In the genomic region with DNA sequence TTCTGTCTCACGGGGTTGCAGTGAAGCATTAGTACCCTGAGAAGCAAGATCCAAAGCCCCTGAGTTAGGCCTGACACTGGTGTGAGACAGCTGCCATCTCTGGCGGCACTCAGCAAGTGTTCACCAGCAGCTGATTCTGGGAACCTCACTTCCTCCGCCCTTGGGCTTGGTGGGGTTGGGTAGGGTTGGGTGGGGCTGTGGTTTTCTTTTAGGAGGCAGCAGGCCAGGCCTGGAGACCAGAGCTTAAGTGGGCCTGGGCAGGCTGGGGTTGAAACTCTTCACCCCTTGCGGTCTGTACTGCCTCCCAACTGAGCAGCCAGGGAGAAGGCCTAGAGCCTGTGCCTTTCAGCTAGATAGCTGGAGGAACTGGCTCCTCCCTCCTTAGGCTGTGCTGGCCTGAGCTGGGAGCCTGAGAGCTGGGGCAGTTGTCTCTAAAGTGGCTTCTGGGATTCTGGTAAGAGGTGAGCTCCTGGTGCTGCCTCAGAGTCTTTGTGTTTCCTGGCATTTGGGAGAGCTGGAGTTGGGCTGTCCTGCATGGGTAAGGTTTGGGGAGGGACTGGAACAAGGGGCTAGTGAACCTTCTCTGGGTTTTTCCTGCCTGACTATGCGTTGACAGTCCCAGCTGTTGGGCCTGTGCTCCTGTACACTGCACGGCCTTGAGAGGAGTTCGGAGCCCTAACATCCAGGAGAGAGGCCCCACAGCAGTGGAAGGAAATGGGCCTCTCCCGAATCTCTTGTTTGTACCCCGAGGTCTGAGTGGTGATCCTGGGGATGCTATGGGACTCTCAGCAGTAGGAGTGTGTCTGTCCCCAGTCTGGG, we compare ENCODE assay signal across 8 cellular contexts. TPM values are rescaled to one million over a fixed set of nuclear protein-coding genes. Genes with fewer than 3 reads are reported as not detected.
A peak's percentile ranks its signal among the peaks of the same experiment; 100 is the strongest.
DNase-seq lines count a peak whose midpoint lies in the region; ATAC-seq and TF ChIP-seq lines count a peak whose summit lies in the region.

No MANE protein-coding gene starts in this region.

- H3K27ac ChIP-seq in RWPE1 (peak overlapping the region; percentile 97), spleen (peak overlapping the region; percentile 79 to 99 (median 88))

- peaks cover 0 to 26% (median 0%) of the 10 kb centered on the region in 6 donors for H3K36me3 ChIP-seq in spleen

- TF ChIP-seq POLR2A in spleen (IDR thresholded peaks at IDR 0.05) = peak in 1 of 3 donors; percentile 33

- TF ChIP-seq CTCF in AG10803 (conservative IDR thresholded peaks at IDR 0.05; ENCODE audit: low read length) (peak; percentile 28), RWPE1 (conservative IDR thresholded peaks at IDR 0.05; ENCODE audit: low read depth) (no peak; the same call in 1 of the 2 replicates), spleen (IDR thresholded peaks at IDR 0.05 in 8 of 11, conservative IDR thresholded peaks at IDR 0.05 in 3 of 11) (peak in 4 of 11 experiments; percentile 15 to 20 (median 18))

- ATAC-seq in GM18870 (IDR thresholded peaks at IDR 0.05; ENCODE audit: unreplicated experiment) (peak; percentile 49), HG03066 (IDR thresholded peaks at IDR 0.05; ENCODE audit: low read depth, unreplicated experiment) (peak; percentile 44)

- WGBS in spleen, 5 donors = 12 to 25% (median 23%) methylated on average over 7 to 9 of the region's 9 CpGs

- intact Hi-C loops in cardiac septum (cut with DNase I) = no loop called here
- intact Hi-C loops in spleen (cut with DNase I; ENCODE audit: low total_unique reads) = no loop called here

- CTCF ChIA-PET in RWPE1 (lab: Yijun Ruan, JAX) = interaction anchor here (0.5 to 3.5 kb wide), 9 partner anchors 10 to 299 kb away, joined by 3 to 26 read pairs (median 3); no protein-coding TSS in a partner anchor

- peak overlapping the region; percentile 30 for H3K4me3 ChIP-seq in AG10803 (ENCODE audit: low read length)
- H3K4me3 ChIP-seq in spleen = peak overlapping the region in 6 of 8 donors; percentile 0 to 87 (median 16)

- peaks cover 84 to 94% (median 91%) of the 10 kb centered on the region in 6 donors for H3K4me1 ChIP-seq in spleen

- POLR2A ChIA-PET in RWPE1 (lab: Yijun Ruan, JAX; ENCODE audit: low non-redundant PET) = interaction anchor here (0.6 to 1.4 kb wide), 2 partner anchors 14 to 46 kb away, joined by 4 to 6 read pairs; no protein-coding TSS in a partner anchor

- DNase-seq in AG10803 (ENCODE audit: low read depth) (peak; percentile 93), RWPE1 (ENCODE audit: low spot score) (peak; percentile 79), cardiac septum (ENCODE audit: low spot score) (peak; percentile 87), spleen (peak; percentile 93), NCI-H1930 (lab: John Stamatoyannopoulos, UW) (no peak)
- peak; percentile 48 for DNase-seq in activated naive CD4-positive, alpha-beta T cell treated with anti-CD3 and anti-CD28 coated beads, Interleukin-2, amount 50 U/mL, for 16 hours

- H3K9me3 ChIP-seq in spleen = no peaks in the 10 kb centered on the region

- no peaks in the 10 kb centered on the region for H3K27me3 ChIP-seq in spleen (replicated peaks in 1 of 7)

RNA-seq across cellular contexts. Expression of gene TSPAN14, which starts 5.1 kb away (rescaled TPM):
- total RNA-seq in cardiac septum = 20.1 TPM
- 100 to 1,000 TPM in 6 of 7 donors, 10 to 100 TPM in 1; 81.3 to 172 (median 129) TPM for total RNA-seq in spleen
- 10 to 100 TPM; 13.3 to 32.5 (median 24.6) TPM for polyA plus RNA-seq in spleen

RNA-seq across cellular contexts. Expression of gene PRXL2A, which starts 50.9 kb away (rescaled TPM):
- total RNA-seq in cardiac septum = 54.3 TPM
- 10 to 100 TPM; 12.7 to 20.7 (median 16.9) TPM for total RNA-seq in spleen
- polyA plus RNA-seq in spleen = 10 to 100 TPM; 12.4 to 19.0 (median 14.3) TPM

Comparison
In these comparisons a context has a peak if more than half of its experiments do, and no peak if none do; other contexts are left out.
1. DNase-seq: peak in AG10803 (single experiment), RWPE1 (single experiment), activated naive CD4-positive, alpha-beta T cell treated with anti-CD3 and anti-CD28 coated beads, Interleukin-2, amount 50 U/mL, for 16 hours (single experiment), cardiac septum (single experiment) and spleen (single experiment); none in NCI-H1930 (0 of 2).